1 cellular context compared by ENCODE assay signal in the genomic region with DNA sequence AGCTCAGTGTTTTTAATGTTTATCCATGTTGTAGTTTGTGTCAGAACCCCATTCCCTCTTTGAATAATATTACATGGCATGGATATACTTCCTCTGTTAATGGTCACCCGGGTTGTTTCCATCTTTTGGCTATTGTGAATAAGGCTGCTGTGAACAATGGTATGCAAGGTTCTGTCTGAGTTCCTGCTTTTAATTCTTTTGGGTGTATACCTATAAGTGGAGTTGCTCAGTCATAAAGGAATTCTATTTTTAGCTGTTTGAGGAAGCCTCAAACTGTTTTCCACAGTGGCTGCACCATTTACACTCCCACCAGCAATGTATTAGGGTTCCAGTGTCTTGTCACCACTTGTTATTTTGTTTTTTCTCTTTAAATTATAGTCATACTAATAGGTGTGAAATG.
TF ChIP-seq lines count a peak whose summit lies in the region.

No MANE protein-coding gene starts in this region.

TF ChIP-seq in endothelial cell of umbilical vein, 7 proteins besides CTCF, POLR2A, EP300 and RAD21 (continued from another document):
- TF ChIP-seq, protein P1, sequence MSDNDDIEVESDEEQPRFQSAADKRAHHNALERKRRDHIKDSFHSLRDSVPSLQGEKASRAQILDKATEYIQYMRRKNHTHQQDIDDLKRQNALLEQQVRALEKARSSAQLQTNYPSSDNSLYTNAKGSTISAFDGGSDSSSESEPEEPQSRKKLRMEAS (IDR thresholded peaks at IDR 0.05; ENCODE audit: insufficient read depth, insufficient read length), result no peak
- TF ChIP-seq FOS (IDR thresholded peaks at IDR 0.05; ENCODE audit: borderline replicate concordance, insufficient read depth, low read length), result no peak
- no peak for TF ChIP-seq POLR2AphosphoS5 (IDR thresholded peaks at IDR 0.05; ENCODE audit: insufficient read depth, low read depth, low read length)
- no peak for TF ChIP-seq MYC (IDR thresholded peaks at IDR 0.05; ENCODE audit: low read depth, low read length)
- no peak for TF ChIP-seq EZH2 (IDR thresholded peaks at IDR 0.05; ENCODE audit: borderline replicate concordance, low read depth, low read length, severe bottlenecking)
